9 cellular contexts compared by ENCODE assay signal in the genomic region with DNA sequence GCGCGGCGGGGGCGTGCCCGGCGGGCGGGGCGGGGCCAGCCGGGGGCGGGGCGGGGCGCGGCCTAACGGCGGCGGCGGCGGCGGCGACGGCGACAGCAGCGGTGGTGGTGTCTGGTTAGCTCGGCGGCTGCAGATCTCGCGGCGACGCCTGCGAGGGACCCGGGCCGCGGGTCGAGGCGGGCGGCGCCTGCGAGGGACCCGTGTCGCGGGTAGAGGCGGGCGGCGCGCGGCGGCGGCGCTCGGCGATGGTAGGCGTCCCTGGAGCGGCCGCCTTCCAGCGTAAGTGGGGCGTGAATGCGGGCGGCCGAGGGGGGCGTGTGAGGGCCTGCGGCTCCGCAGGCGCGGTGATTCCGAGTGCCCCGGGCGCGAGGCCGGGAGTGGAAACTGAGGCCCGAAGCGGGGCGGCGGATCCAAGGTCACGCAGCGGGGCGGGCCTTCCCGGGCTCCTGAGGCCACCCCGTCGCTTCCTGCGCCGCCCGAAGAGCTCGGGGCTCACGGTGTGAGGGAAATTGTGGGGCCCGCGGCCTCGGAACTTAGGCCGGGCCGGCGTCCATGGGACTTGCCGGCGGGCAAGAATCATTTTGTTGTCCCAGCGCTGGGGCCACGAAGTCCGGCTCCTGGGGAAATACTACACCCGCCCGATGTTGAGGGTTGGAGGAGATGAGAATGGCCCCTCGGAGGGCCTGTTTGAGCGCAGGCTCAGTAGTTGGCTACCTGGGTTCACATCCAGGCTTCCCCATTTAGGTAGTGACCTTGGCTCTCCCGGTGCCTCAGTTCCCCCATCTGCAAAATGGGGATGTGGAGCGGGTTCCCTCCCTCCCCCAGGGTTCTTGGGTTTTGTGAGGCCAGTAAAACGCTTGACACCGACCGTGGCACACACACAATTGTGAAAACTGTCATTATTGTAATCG. TPM values are rescaled to one million over a fixed set of nuclear protein-coding genes. Genes with fewer than 3 reads are reported as not detected.
DNase-seq lines count a peak whose midpoint lies in the region; ATAC-seq, FAIRE-seq and TF ChIP-seq lines count a peak whose summit lies in the region.
"Had no signal": no experiment of that assay in that cellular context is flagged by ENCODE, and none has a peak within 500 bp of the region (broad histone marks: within the 10 kb centered on the region; RNA-seq: fewer than 3 reads in every experiment).

A gene (plus strand): TSS at position 74 of the 911 bp plus-strand sequence. CDS start 172 bp downstream, at position 246.

- H3K9me3 Mint-ChIP-seq in stimulated activated naive CD8-positive, alpha-beta T cell treated with anti-CD3 and anti-CD28 coated beads, Interleukin-15, Interleukin-2, amounts not matched to agents 100 ng/mL and 50 ng/mL, for 24 hours = no peaks in the 10 kb centered on the region

- peak; percentile 24 for ATAC-seq in GM18505 (IDR thresholded peaks at IDR 0.05; ENCODE audit: unreplicated experiment)
- ATAC-seq in HG02973 (IDR thresholded peaks at IDR 0.05; ENCODE audit: unreplicated experiment) = peak; percentile 49
- peak; percentile 48 for ATAC-seq in lung (ENCODE audit: insufficient read depth, low FRiP score)

- TF ChIP-seq CTCF in Peyer's patch (IDR thresholded peaks at IDR 0.05) = peak in 2 of 6 experiments; percentile 5 to 6
- no peak for TF ChIP-seq CTCF in lung (IDR thresholded peaks at IDR 0.05; ENCODE audit: control extremely low read depth, extremely low read depth)

- H3K36me3 ChIP-seq in Peyer's patch (no peaks in the 10 kb centered on the region), lung (ENCODE audit: control insufficient read depth in 2 of 2, insufficient read depth in 2 of 2, low read length in 2 of 2) (no peaks in the 10 kb centered on the region)

- H3K4me3 Mint-ChIP-seq in stimulated activated naive CD8-positive, alpha-beta T cell treated with anti-CD3 and anti-CD28 coated beads, Interleukin-15, Interleukin-2, amounts not matched to agents 100 ng/mL and 50 ng/mL, for 24 hours = peak within 1 kb of the TSS; percentile 93

- peak within 1 kb of the TSS; percentile 94 to 99 (median 98) for H3K27ac ChIP-seq in Peyer's patch
- H3K27ac ChIP-seq in lung (ENCODE audit: low read depth in 1 of 2, low read length in 1 of 2) = peak within 1 kb of the TSS; percentile 95 to 96

- no peaks in the 10 kb centered on the region for H3K9me3 ChIP-seq in Peyer's patch
- H3K9me3 ChIP-seq in lung (ENCODE audit: control insufficient read depth in 2 of 2, insufficient read depth in 1 of 2, low read length in 1 of 2) = no peaks in the 10 kb centered on the region

- H3K4me3 ChIP-seq in Peyer's patch = peak within 1 kb of the TSS; percentile 88 to 100 (median 96)
- H3K4me3 ChIP-seq in lung = peak within 1 kb of the TSS; percentile 78

- H3K36me3 Mint-ChIP-seq in stimulated activated naive CD8-positive, alpha-beta T cell treated with anti-CD3 and anti-CD28 coated beads, Interleukin-15, Interleukin-2, amounts not matched to agents 100 ng/mL and 50 ng/mL, for 24 hours (ENCODE audit: low read depth) = no peaks in the 10 kb centered on the region

- no peak for FAIRE-seq in RCC 7860 (lab: Jason Lieb, UNC)
- FAIRE-seq: TTC549 had no signal

- H3K4me1 Mint-ChIP-seq in stimulated activated naive CD8-positive, alpha-beta T cell treated with anti-CD3 and anti-CD28 coated beads, Interleukin-15, Interleukin-2, amounts not matched to agents 100 ng/mL and 50 ng/mL, for 24 hours (ENCODE audit: low read depth) = peaks cover 12% of the 10 kb centered on the region

- 1% methylated on average over 85 to 103 of the region's 105 CpGs for WGBS in lung, 2 donors

- TF ChIP-seq POLR2A in GM18505 (IDR thresholded peaks at IDR 0.05; ENCODE audit: borderline replicate concordance, extremely low read depth, insufficient read depth, insufficient read length) = no peak
- TF ChIP-seq POLR2A in Peyer's patch (IDR thresholded peaks at IDR 0.05) = peak; percentile 12 to 25

- peak; percentile 81 for DNase-seq in AG08396 (ENCODE audit: low spot score)
- DNase-seq in Peyer's patch = peak; percentile 57 to 83 (median 78)
- DNase-seq in dermis blood vessel endothelial cell = peak; percentile 78
- no peak for DNase-seq in lung (ENCODE audit: low spot score)
- no peak for DNase-seq in RCC 7860 (ENCODE audit: low spot score)

- H3K4me1 ChIP-seq in Peyer's patch (peaks cover 0 to 17% (median 4%) of the 10 kb centered on the region in 4 donors), lung (ENCODE audit: control insufficient read depth in 2 of 2, insufficient read depth in 2 of 2, low read length in 2 of 2) (peaks cover 4 to 7% of the 10 kb centered on the region in 2 donors)

- H3K27me3 ChIP-seq in Peyer's patch (no peaks in the 10 kb centered on the region), lung (ENCODE audit: control insufficient read depth, insufficient read depth) (no peaks in the 10 kb centered on the region)

- H3K27me3 Mint-ChIP-seq in stimulated activated naive CD8-positive, alpha-beta T cell treated with anti-CD3 and anti-CD28 coated beads, Interleukin-15, Interleukin-2, amounts not matched to agents 100 ng/mL and 50 ng/mL, for 24 hours = no peaks in the 10 kb centered on the region

- H3K27ac Mint-ChIP-seq in stimulated activated naive CD8-positive, alpha-beta T cell treated with anti-CD3 and anti-CD28 coated beads, Interleukin-15, Interleukin-2, amounts not matched to agents 100 ng/mL and 50 ng/mL, for 24 hours = peak within 1 kb of the TSS; percentile 68

RNA-seq across cellular contexts. Expression of the gene that starts here (rescaled TPM):
- total RNA-seq in Peyer's patch (10 to 100 TPM; 31.2 to 51.3 (median 37.8) TPM), dermis blood vessel endothelial cell (4.2 and 5.3 TPM in 2 replicates), lung (10 to 100 TPM; 10.8 to 19.1 TPM)
- polyA plus RNA-seq in lung = 1 to 10 TPM; 5.1 to 5.6 TPM

Comparison
In these comparisons a context has a peak if more than half of its experiments do, and no peak if none do; other contexts are left out.
1. DNase-seq: peak in AG08396 (single experiment), Peyer's patch (3 of 3) and dermis blood vessel endothelial cell (single experiment); none in lung (single experiment) and RCC 7860 (single experiment).
2. Peak in every context shown above with its lines, with median percentiles within 50 percentile points of each other: ATAC-seq.